28 cellular contexts compared by ENCODE assay signal in the genomic region with DNA sequence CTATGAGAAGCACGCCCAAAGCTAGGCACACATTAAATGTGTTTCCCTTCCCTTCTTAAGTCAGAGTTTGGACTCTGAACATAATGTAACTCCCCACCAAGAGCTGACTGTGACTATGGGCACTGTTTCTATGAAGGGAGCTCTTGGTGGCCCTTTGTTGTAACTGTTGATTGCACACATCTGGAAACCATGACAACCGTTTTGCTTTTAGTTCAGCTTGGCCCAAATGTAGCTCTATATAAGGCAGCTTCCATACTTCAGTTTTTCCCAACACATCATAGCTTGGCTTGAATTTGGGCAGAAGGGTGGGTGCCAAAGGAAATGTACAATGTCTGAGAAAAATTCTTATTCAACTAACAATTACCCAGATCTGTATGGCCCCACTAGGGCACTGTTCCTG. TPM values are rescaled to one million over a fixed set of nuclear protein-coding genes. Genes with fewer than 3 reads are reported as not detected.
"Had no signal": no experiment of that assay in that cellular context is flagged by ENCODE, and none has a peak within 500 bp of the region (broad histone marks: within the 10 kb centered on the region; RNA-seq: fewer than 3 reads in every experiment).

No MANE protein-coding gene starts in this region.

- H3K36me3 ChIP-seq: adrenal gland, cardiac muscle cell, gastroesophageal sphincter, heart left ventricle, ovary, sigmoid colon, stomach, WERI-Rb-1 had no signal

- H3K27ac Mint-ChIP-seq: activated naive CD4-positive, alpha-beta T cell treated with anti-CD3 and anti-CD28 coated beads, Interleukin-2, amount 50 U/mL, for 72 hours; activated T-helper 1 cell treated with anti-CD3 and anti-CD28 coated beads, Interleukin-12 subunit alpha, Interleukin-12 subunit beta, Interleukin-2, Interleukin-4 antibody, amounts not matched to agents 30 ng/mL and 10 ng/mL and 1 ng/mL, durations not matched to agents 14 hours and 24 hours and 36 hours; effector memory CD8-positive, alpha-beta T cell; naive B cell; stimulated activated effector memory CD8-positive, alpha-beta T cell treated with anti-CD3 and anti-CD28 coated beads, Interleukin-12 subunit alpha, Interleukin-12 subunit beta, amount 100 ng/mL, for 72 hours; type B pancreatic cell had no signal

- H3K4me1 Mint-ChIP-seq: naive B cell; stimulated activated effector memory CD8-positive, alpha-beta T cell treated with anti-CD3 and anti-CD28 coated beads, Interleukin-12 subunit alpha, Interleukin-12 subunit beta, amount 100 ng/mL, for 72 hours had no signal

- H3K36me3 Mint-ChIP-seq: activated naive CD4-positive, alpha-beta T cell treated with anti-CD3 and anti-CD28 coated beads, Interleukin-2, amount 50 U/mL, for 72 hours; naive B cell; stimulated activated effector memory CD8-positive, alpha-beta T cell treated with anti-CD3 and anti-CD28 coated beads, Interleukin-12 subunit alpha, Interleukin-12 subunit beta, amount 100 ng/mL, for 72 hours; type B pancreatic cell had no signal

- H3K27ac ChIP-seq: adrenal gland, cardiac muscle cell, gastroesophageal sphincter, heart left ventricle, ovary, sigmoid colon, stomach, WERI-Rb-1 had no signal

- H3K27me3 ChIP-seq: adrenal gland, cardiac muscle cell, gastroesophageal sphincter, heart left ventricle, ovary, sigmoid colon, stomach had no signal

- H3K4me3 Mint-ChIP-seq: activated T-helper 1 cell treated with anti-CD3 and anti-CD28 coated beads, Interleukin-12 subunit alpha, Interleukin-12 subunit beta, Interleukin-2, Interleukin-4 antibody, amounts not matched to agents 30 ng/mL and 10 ng/mL and 1 ng/mL, durations not matched to agents 14 hours and 24 hours and 36 hours; effector memory CD8-positive, alpha-beta T cell; naive B cell; stimulated activated effector memory CD8-positive, alpha-beta T cell treated with anti-CD3 and anti-CD28 coated beads, Interleukin-12 subunit alpha, Interleukin-12 subunit beta, amount 100 ng/mL, for 72 hours; type B pancreatic cell had no signal

- H3K9me3 Mint-ChIP-seq: activated T-helper 1 cell treated with anti-CD3 and anti-CD28 coated beads, Interleukin-12 subunit alpha, Interleukin-12 subunit beta, Interleukin-2, Interleukin-4 antibody, amounts not matched to agents 30 ng/mL and 10 ng/mL and 1 ng/mL, durations not matched to agents 14 hours and 24 hours and 36 hours; effector memory CD8-positive, alpha-beta T cell; stimulated activated effector memory CD8-positive, alpha-beta T cell treated with anti-CD3 and anti-CD28 coated beads, Interleukin-12 subunit alpha, Interleukin-12 subunit beta, amount 100 ng/mL, for 72 hours had no signal

- H3K9me3 ChIP-seq: adrenal gland, gastroesophageal sphincter, heart left ventricle, mucosa of descending colon, ovary, sigmoid colon, stomach had no signal

- DNase-seq: activated CD4-positive, alpha-beta T cell treated with anti-CD3 and anti-CD28 coated beads for 1 hour; activated CD4-positive, alpha-beta T cell treated with anti-CD3 and anti-CD28 coated beads, Interleukin-2, amount 50 U/mL, for 4 hours; activated gamma-delta T cell treated with Interleukin-2 at 50 U/mL for 16 hours; adrenal gland; effector memory CD8-positive, alpha-beta T cell; heart left ventricle; left ventricle myocardium superior; mucosa of descending colon; naive B cell; ovary; sigmoid colon; stimulated activated CD4-positive, alpha-beta T cell treated with anti-CD3 and anti-CD28 coated beads, Interleukin-4, amount 100 ng/mL, for 24 hours; stomach; T-helper 2 cell; WERI-Rb-1 had no signal

- H3K27me3 Mint-ChIP-seq: type B pancreatic cell had no signal

- ATAC-seq: activated naive CD4-positive, alpha-beta T cell treated with anti-CD3 and anti-CD28 coated beads, Interleukin-2, amount 50 U/mL, for 72 hours; effector memory CD8-positive, alpha-beta T cell; gastroesophageal sphincter; heart left ventricle; left ventricle myocardium superior; mucosa of descending colon; stimulated activated effector memory CD8-positive, alpha-beta T cell treated with anti-CD3 and anti-CD28 coated beads, Interleukin-12 subunit alpha, Interleukin-12 subunit beta, amount 100 ng/mL, for 72 hours had no signal

- H3K4me3 ChIP-seq: adrenal gland, cardiac muscle cell, gastroesophageal sphincter, heart left ventricle, mucosa of descending colon, ovary, sigmoid colon, stomach had no signal

- H3K4me1 ChIP-seq: adrenal gland had no signal

RNA-seq across cellular contexts. Expression of a gene that starts 2.6 kb away (rescaled TPM):
- total RNA-seq: activated CD8-positive, alpha-beta memory T cell treated with anti-CD3 and anti-CD28 coated beads for 36 hours; activated naive CD4-positive, alpha-beta T cell treated with anti-CD3 and anti-CD28 coated beads, Interleukin-2, amount 50 U/mL, for 72 hours; activated T-helper 1 cell treated with anti-CD3 and anti-CD28 coated beads, Interleukin-12 subunit alpha, Interleukin-12 subunit beta, Interleukin-2, Interleukin-4 antibody, amounts not matched to agents 30 ng/mL and 10 ng/mL and 1 ng/mL, durations not matched to agents 14 hours and 24 hours and 36 hours; adrenal gland; cardiac muscle cell; chondrocyte; dermis microvascular lymphatic vessel endothelial cell; fibroblast of lung; gastroesophageal sphincter; heart left ventricle; kidney epithelial cell; left ventricle myocardium superior; mucosa of descending colon; ovary; pulmonary artery endothelial cell; sigmoid colon; stomach; temporal lobe had no signal
- polyA plus RNA-seq: adrenal gland, cardiac muscle cell, fibroblast of lung, heart left ventricle, ovary, sigmoid colon, stomach had no signal

RNA-seq across cellular contexts. Expression of a gene that starts 19.2 kb away (rescaled TPM):
- total RNA-seq: activated CD8-positive, alpha-beta memory T cell treated with anti-CD3 and anti-CD28 coated beads for 36 hours; activated naive CD4-positive, alpha-beta T cell treated with anti-CD3 and anti-CD28 coated beads, Interleukin-2, amount 50 U/mL, for 72 hours; activated T-helper 1 cell treated with anti-CD3 and anti-CD28 coated beads, Interleukin-12 subunit alpha, Interleukin-12 subunit beta, Interleukin-2, Interleukin-4 antibody, amounts not matched to agents 30 ng/mL and 10 ng/mL and 1 ng/mL, durations not matched to agents 14 hours and 24 hours and 36 hours; chondrocyte; dermis microvascular lymphatic vessel endothelial cell; fibroblast of lung; left ventricle myocardium superior; mucosa of descending colon; pulmonary artery endothelial cell had no signal
- polyA plus RNA-seq: fibroblast of lung, heart left ventricle had no signal
